In the genomic region with DNA sequence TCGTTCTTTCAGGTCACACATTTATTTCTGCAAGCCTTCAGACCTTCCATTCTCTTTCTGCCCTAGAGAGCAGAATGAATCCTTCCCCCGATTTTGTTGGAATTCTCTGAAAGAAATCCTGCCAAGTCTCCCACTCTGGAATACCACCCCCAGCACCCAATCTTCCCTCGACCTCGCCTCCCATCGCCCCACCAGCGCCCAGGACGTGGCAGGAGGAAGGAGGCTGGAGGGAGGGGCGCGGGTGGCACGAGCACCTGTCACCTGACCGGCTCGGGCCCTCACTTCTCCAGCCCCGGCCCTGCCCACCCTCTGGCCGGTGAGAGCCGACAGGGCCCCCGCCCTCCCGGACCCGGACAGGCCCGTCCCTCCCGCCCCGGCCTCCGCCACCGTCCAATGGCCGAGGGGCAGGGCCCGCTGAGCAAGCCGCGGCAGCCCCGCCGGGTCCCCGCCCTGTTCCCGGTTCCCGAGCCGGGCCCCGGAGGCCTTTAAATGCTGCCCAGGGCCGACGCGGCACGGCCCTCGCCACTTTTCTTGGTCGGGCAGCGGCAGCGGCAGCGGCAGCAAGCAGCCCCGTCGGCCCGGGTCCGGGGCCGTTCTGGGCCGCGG, we compare ENCODE assay signal across 8 cellular contexts. TPM values are rescaled to one million over a fixed set of nuclear protein-coding genes. Genes with fewer than 3 reads are reported as not detected.
DNase-seq lines count a peak whose midpoint lies in the region; ATAC-seq and TF ChIP-seq lines count a peak whose summit lies in the region.

LGALSL (plus strand) TSS at position 453 of the 606 bp plus-strand sequence. CDS start 384 bp downstream, outside the sequence.

- H3K27me3 ChIP-seq in neutrophil: no peaks in the 10 kb centered on the region

- no peak for TF ChIP-seq CTCF in 22Rv1 (IDR thresholded peaks at IDR 0.05)
- no peak for TF ChIP-seq CTCF in HFF-Myc (IDR thresholded peaks at IDR 0.05; ENCODE audit: low read depth, low read length, missing control alignments)
- no peak for TF ChIP-seq CTCF in neutrophil (IDR thresholded peaks at IDR 0.05)

- H3K9me3 ChIP-seq in neutrophil: no peaks in the 10 kb centered on the region

- DNase-seq in GM03348 (ENCODE audit: low spot score) (peak; percentile 88), HFF-Myc (ENCODE audit: extremely low read depth, low read depth) (no peak), NCI-H2171 (lab: John Stamatoyannopoulos, UW) (peak; percentile 6), globus pallidus (ENCODE audit: low spot score) (peak; percentile 44), NCI-H1694 (lab: John Stamatoyannopoulos, UW) (no peak)
- peak; percentile 40 to 59 for DNase-seq in activated naive CD4-positive, alpha-beta T cell treated with anti-CD3 and anti-CD28 coated beads, Interleukin-2, amount 50 U/mL, for 72 hours (ENCODE audit: low spot score in 2 of 2)

- peak within 1 kb of the TSS in 1 of 2 donors; percentile 79 for H3K27ac Mint-ChIP-seq in activated naive CD4-positive, alpha-beta T cell treated with anti-CD3 and anti-CD28 coated beads, Interleukin-2, amount 50 U/mL, for 72 hours

- H3K27ac ChIP-seq in 22Rv1 (peak within 1 kb of the TSS; percentile 86), neutrophil (peak within 1 kb of the TSS; percentile 86)

- ATAC-seq in activated naive CD4-positive, alpha-beta T cell treated with anti-CD3 and anti-CD28 coated beads, Interleukin-2, amount 50 U/mL, for 72 hours: peak; percentile 73 to 75

- peaks cover 8% of the 10 kb centered on the region for H3K36me3 ChIP-seq in neutrophil

- no peaks in the 10 kb centered on the region for H3K36me3 Mint-ChIP-seq in activated naive CD4-positive, alpha-beta T cell treated with anti-CD3 and anti-CD28 coated beads, Interleukin-2, amount 50 U/mL, for 72 hours

- H3K4me3 ChIP-seq in HFF-Myc (replicated peaks; ENCODE audit: low read depth, low read length): peak within 1 kb of the TSS; percentile 58
- peak within 1 kb of the TSS; percentile 67 to 75 for H3K4me3 ChIP-seq in neutrophil (ENCODE audit: low read depth in 1 of 2, low read length in 1 of 2)

- H3K4me1 ChIP-seq in neutrophil (ENCODE audit: control insufficient read depth in 1 of 2, insufficient read depth in 1 of 2, low read depth in 1 of 2, low read length in 1 of 2): peaks cover 21 to 23% of the 10 kb centered on the region in 2 experiments

- H3K9me3 Mint-ChIP-seq in activated naive CD4-positive, alpha-beta T cell treated with anti-CD3 and anti-CD28 coated beads, Interleukin-2, amount 50 U/mL, for 72 hours: no peaks in the 10 kb centered on the region

RNA-seq across cellular contexts. Expression of gene LGALSL, which starts in this region (rescaled TPM):
- total RNA-seq in activated naive CD4-positive, alpha-beta T cell treated with anti-CD3 and anti-CD28 coated beads, Interleukin-2, amount 50 U/mL, for 72 hours: 1 to 10 TPM; 1.0 to 1.2 TPM

Comparison
In these comparisons a context has a peak if more than half of its experiments do, and no peak if none do; other contexts are left out.
1. DNase-seq: peak in GM03348 (single experiment), NCI-H2171 (single experiment), activated naive CD4-positive, alpha-beta T cell treated with anti-CD3 and anti-CD28 coated beads, Interleukin-2, amount 50 U/mL, for 72 hours (2 of 2) and globus pallidus (single experiment); none in HFF-Myc (single experiment) and NCI-H1694 (single experiment).